1 cellular context compared by ENCODE assay signal in genomic region chr5:135141303-135142268, GRCh38.
TF ChIP-seq lines count a peak whose summit lies in the region.

No MANE protein-coding gene starts in this region.

TF ChIP-seq in GM23338, 12 proteins besides CTCF, POLR2A, EP300 and RAD21 (continued from another document):
- TF ChIP-seq, protein P1, sequence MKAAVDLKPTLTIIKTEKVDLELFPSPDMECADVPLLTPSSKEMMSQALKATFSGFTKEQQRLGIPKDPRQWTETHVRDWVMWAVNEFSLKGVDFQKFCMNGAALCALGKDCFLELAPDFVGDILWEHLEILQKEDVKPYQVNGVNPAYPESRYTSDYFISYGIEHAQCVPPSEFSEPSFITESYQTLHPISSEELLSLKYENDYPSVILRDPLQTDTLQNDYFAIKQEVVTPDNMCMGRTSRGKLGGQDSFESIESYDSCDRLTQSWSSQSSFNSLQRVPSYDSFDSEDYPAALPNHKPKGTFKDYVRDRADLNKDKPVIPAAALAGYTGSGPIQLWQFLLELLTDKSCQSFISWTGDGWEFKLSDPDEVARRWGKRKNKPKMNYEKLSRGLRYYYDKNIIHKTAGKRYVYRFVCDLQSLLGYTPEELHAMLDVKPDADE (IDR thresholded peaks at IDR 0.05) = no peak
- TF ChIP-seq EZH2 (IDR thresholded peaks at IDR 0.05; ENCODE audit: low read depth, unreplicated experiment) (no peak), CREB1 (CRISPR knock-in tag; IDR thresholded peaks at IDR 0.05; ENCODE audit: low read depth) (no peak), NANOG (IDR thresholded peaks at IDR 0.05; ENCODE audit: borderline replicate concordance) (no peak), ZNF114 (CRISPR knock-in tag; IDR thresholded peaks at IDR 0.05) (no peak), ZNF331 (CRISPR knock-in tag; IDR thresholded peaks at IDR 0.05; ENCODE audit: low read depth) (no peak), POLR2AphosphoS5 (IDR thresholded peaks at IDR 0.05; ENCODE audit: low read depth) (no peak), STAT1 (IDR thresholded peaks at IDR 0.05; ENCODE audit: unreplicated experiment) (no peak), JUNB (IDR thresholded peaks at IDR 0.05; ENCODE audit: unreplicated experiment) (no peak), EZH2phosphoT487 (IDR thresholded peaks at IDR 0.05; ENCODE audit: unreplicated experiment) (no peak)
- TF ChIP-seq, protein P2, sequence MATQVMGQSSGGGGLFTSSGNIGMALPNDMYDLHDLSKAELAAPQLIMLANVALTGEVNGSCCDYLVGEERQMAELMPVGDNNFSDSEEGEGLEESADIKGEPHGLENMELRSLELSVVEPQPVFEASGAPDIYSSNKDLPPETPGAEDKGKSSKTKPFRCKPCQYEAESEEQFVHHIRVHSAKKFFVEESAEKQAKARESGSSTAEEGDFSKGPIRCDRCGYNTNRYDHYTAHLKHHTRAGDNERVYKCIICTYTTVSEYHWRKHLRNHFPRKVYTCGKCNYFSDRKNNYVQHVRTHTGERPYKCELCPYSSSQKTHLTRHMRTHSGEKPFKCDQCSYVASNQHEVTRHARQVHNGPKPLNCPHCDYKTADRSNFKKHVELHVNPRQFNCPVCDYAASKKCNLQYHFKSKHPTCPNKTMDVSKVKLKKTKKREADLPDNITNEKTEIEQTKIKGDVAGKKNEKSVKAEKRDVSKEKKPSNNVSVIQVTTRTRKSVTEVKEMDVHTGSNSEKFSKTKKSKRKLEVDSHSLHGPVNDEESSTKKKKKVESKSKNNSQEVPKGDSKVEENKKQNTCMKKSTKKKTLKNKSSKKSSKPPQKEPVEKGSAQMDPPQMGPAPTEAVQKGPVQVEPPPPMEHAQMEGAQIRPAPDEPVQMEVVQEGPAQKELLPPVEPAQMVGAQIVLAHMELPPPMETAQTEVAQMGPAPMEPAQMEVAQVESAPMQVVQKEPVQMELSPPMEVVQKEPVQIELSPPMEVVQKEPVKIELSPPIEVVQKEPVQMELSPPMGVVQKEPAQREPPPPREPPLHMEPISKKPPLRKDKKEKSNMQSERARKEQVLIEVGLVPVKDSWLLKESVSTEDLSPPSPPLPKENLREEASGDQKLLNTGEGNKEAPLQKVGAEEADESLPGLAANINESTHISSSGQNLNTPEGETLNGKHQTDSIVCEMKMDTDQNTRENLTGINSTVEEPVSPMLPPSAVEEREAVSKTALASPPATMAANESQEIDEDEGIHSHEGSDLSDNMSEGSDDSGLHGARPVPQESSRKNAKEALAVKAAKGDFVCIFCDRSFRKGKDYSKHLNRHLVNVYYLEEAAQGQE (IDR thresholded peaks at IDR 0.05; ENCODE audit: unreplicated experiment) = no peak
